In genomic region chr13:73057284-73058025, GRCh38 we compare ENCODE assay signal across 9 cellular contexts. TPM values are rescaled to one million over a fixed set of nuclear protein-coding genes. Genes with fewer than 3 reads are reported as not detected.
DNase-seq lines count a peak whose midpoint lies in the region; ATAC-seq and TF ChIP-seq lines count a peak whose summit lies in the region.
"Had no signal": no experiment of that assay in that cellular context is flagged by ENCODE, and none has a peak within 500 bp of the region (broad histone marks: within the 10 kb centered on the region; RNA-seq: fewer than 3 reads in every experiment).

No MANE protein-coding gene starts in this region.

- RAD21 ChIA-PET in HCT116 (lab: Charles Lee; ENCODE audit: low non-redundant PET in 1 of 2, low total read pairs in 2 of 2, uncharacterized antibody in 2 of 2, unreplicated experiment in 2 of 2) = interaction anchor here in 1 of 2 experiments (0.9 kb wide), 1 partner anchor 640 kb away, joined by 3 read pairs; no protein-coding TSS in a partner anchor

- H3K27ac Mint-ChIP-seq in stimulated activated effector memory CD8-positive, alpha-beta T cell treated with anti-CD3 and anti-CD28 coated beads, Interleukin-12 subunit alpha, Interleukin-12 subunit beta, amount 100 ng/mL, for 72 hours = no peak overlapping the region

- no peak for ATAC-seq in HCT116
- no peak for ATAC-seq in stimulated activated effector memory CD8-positive, alpha-beta T cell treated with anti-CD3 and anti-CD28 coated beads, Interleukin-12 subunit alpha, Interleukin-12 subunit beta, amount 100 ng/mL, for 72 hours

- no peak for TF ChIP-seq RAD21 in HCT116 (IDR thresholded peaks at IDR 0.05; ENCODE audit: low read depth)

- H3K9me3 Mint-ChIP-seq in stimulated activated effector memory CD8-positive, alpha-beta T cell treated with anti-CD3 and anti-CD28 coated beads, Interleukin-12 subunit alpha, Interleukin-12 subunit beta, amount 100 ng/mL, for 72 hours = no peaks in the 10 kb centered on the region

- H3K4me2 ChIP-seq in HCT116 (ENCODE audit: low read length) (peak overlapping the region; percentile 90), hepatocyte (peak overlapping the region; percentile 80)

- H3K27ac ChIP-seq in HCT116 (ENCODE audit: low read depth, low read length) (peak overlapping the region; percentile 38; the same call in 1 of the 2 replicates), hepatocyte (peak overlapping the region; percentile 81)

- peaks cover 33% of the 10 kb centered on the region for H3K79me2 ChIP-seq in HCT116 (ENCODE audit: insufficient read depth, low read length)
- H3K79me2 ChIP-seq in hepatocyte = peaks cover 34% of the 10 kb centered on the region

- peak overlapping the region; percentile 48 to 75 for H3K4me3 ChIP-seq in HCT116 (replicated peaks in 1 of 2; ENCODE audit: low read depth in 1 of 2, low read length in 2 of 2)
- peak overlapping the region; percentile 31 for H3K4me3 ChIP-seq in hepatocyte

- H3K4me1 Mint-ChIP-seq in stimulated activated effector memory CD8-positive, alpha-beta T cell treated with anti-CD3 and anti-CD28 coated beads, Interleukin-12 subunit alpha, Interleukin-12 subunit beta, amount 100 ng/mL, for 72 hours = peaks cover 7% of the 10 kb centered on the region

- H3K9ac ChIP-seq in HCT116 (ENCODE audit: low read length) = peak overlapping the region; percentile 60

- H3K36me3 ChIP-seq in HCT116 (ENCODE audit: control insufficient read depth in 1 of 2, insufficient read depth in 2 of 2, low read length in 2 of 2) = peaks cover 2 to 6% of the 10 kb centered on the region in 2 experiments; a peak in 2 of 4 replicates
- H3K36me3 ChIP-seq in hepatocyte (replicated peaks; ENCODE audit: insufficient read depth, low read depth) = no peaks in the 10 kb centered on the region
- H3K36me3 ChIP-seq: left ventricle myocardium inferior had no signal

- H3K9me2 ChIP-seq in HCT116 (ENCODE audit: insufficient read depth) (no peaks in the 10 kb centered on the region), hepatocyte (replicated peaks; ENCODE audit: insufficient read depth) (no peaks in the 10 kb centered on the region)

- no peak for DNase-seq in HCT116 (ENCODE audit: low read depth, low spot score)
- peak; percentile 86 for DNase-seq in SW480 (ENCODE audit: low spot score)
- DNase-seq in hepatocyte (ENCODE audit: low spot score) = no peak
- DNase-seq in stimulated activated effector memory CD8-positive, alpha-beta T cell treated with anti-CD3 and anti-CD28 coated beads, Interleukin-12 subunit alpha, Interleukin-12 subunit beta, amount 100 ng/mL, for 72 hours (ENCODE audit: low spot score in 2 of 2) = no peak
- DNase-seq in HPDE6-E6E7 (ENCODE audit: extremely low spot score) = no peak
- no peak for DNase-seq in SKM-1 (lab: John Stamatoyannopoulos, UW; ENCODE audit: unreplicated experiment)
- no peak for DNase-seq in stimulated activated CD4-positive, alpha-beta T cell treated with anti-CD3 and anti-CD28 coated beads, Interleukin-4, amount 100 ng/mL, for 24 hours
- DNase-seq: activated CD8-positive, alpha-beta memory T cell treated with anti-CD3 and anti-CD28 coated beads, Interleukin-2, amount 50 U/mL, for 4 hours; left ventricle myocardium inferior had no signal

- BruUV-seq in HCT116 (replicated peaks; lab: Mats Ljungman, UMichigan) = no TSS peak

- CTCF ChIA-PET in HCT116 (lab: Charles Lee) = interaction anchor here (0.7 to 1.7 kb wide), 2 partner anchors 217 to 536 kb away, joined by 3 to 4 read pairs; no protein-coding TSS in a partner anchor

- peak overlapping the region; percentile 80 for H3K4me3 Mint-ChIP-seq in stimulated activated effector memory CD8-positive, alpha-beta T cell treated with anti-CD3 and anti-CD28 coated beads, Interleukin-12 subunit alpha, Interleukin-12 subunit beta, amount 100 ng/mL, for 72 hours

- H3K4me1 ChIP-seq in HCT116 (ENCODE audit: control insufficient read depth in 1 of 2, insufficient read depth in 2 of 2, low read length in 2 of 2) (peaks cover 34 to 59% of the 10 kb centered on the region in 2 experiments), hepatocyte (ENCODE audit: insufficient read depth) (peaks cover 12% of the 10 kb centered on the region)

- TF ChIP-seq CTCF in HCT116 (IDR thresholded peaks at IDR 0.05 in 2 of 3, conservative IDR thresholded peaks at IDR 0.05 in 1 of 3; ENCODE audit: borderline replicate concordance in 1 of 3, insufficient read depth in 1 of 3, low read depth in 2 of 3, low read length in 2 of 3) = no peak
- no peak for TF ChIP-seq CTCF in hepatocyte (IDR thresholded peaks at IDR 0.05; ENCODE audit: poor library complexity)

- intact Hi-C loops in HCT116 (cut with micrococcal nuclease) = loop anchor here (2.0 to 5.0 kb wide), 3 partner anchors 215 to 650 kb away; no protein-coding TSS in a partner anchor

- no peaks in the 10 kb centered on the region for H3K36me3 Mint-ChIP-seq in stimulated activated effector memory CD8-positive, alpha-beta T cell treated with anti-CD3 and anti-CD28 coated beads, Interleukin-12 subunit alpha, Interleukin-12 subunit beta, amount 100 ng/mL, for 72 hours

- H3K9me3 ChIP-seq in HCT116 (ENCODE audit: control insufficient read depth in 1 of 2, insufficient read depth in 1 of 2, low read depth in 1 of 2, low read length in 2 of 2) = no peaks in the 10 kb centered on the region
- no peaks in the 10 kb centered on the region for H3K9me3 ChIP-seq in hepatocyte (ENCODE audit: low read depth)
- H3K9me3 ChIP-seq: left ventricle myocardium inferior had no signal

- H2AFZ ChIP-seq in HCT116 (ENCODE audit: low read depth, low read length, poor library complexity, severe bottlenecking) = no peak overlapping the region
- peak overlapping the region; percentile 4 for H2AFZ ChIP-seq in hepatocyte

- peaks cover 4% of the 10 kb centered on the region; the same call in 1 of the 2 replicates for H4K20me1 ChIP-seq in HCT116 (ENCODE audit: insufficient read depth)
- no peaks in the 10 kb centered on the region for H4K20me1 ChIP-seq in hepatocyte (ENCODE audit: insufficient read depth, poor library complexity, severe bottlenecking)

- TF ChIP-seq POLR2A in HCT116 (IDR thresholded peaks at IDR 0.05; ENCODE audit: borderline replicate concordance, extremely low read depth, insufficient read depth, insufficient read length) = no peak

- WGBS in hepatocyte (ENCODE audit: low lambda C conversion rate, missing lambda C conversion rate) = 49% methylated on average over 3 of the region's 3 CpGs

- H3K27me3 ChIP-seq in HCT116 (ENCODE audit: insufficient read depth, low read length) = no peaks in the 10 kb centered on the region
- H3K27me3 ChIP-seq in hepatocyte = no peaks in the 10 kb centered on the region

- POLR2A ChIA-PET in HCT116 (lab: Charles Lee) = interaction anchor here (0.6 to 1.9 kb wide), 4 partner anchors 11 to 364 kb away, joined by 3 to 8 read pairs (median 4); no protein-coding TSS in a partner anchor

TF ChIP-seq in HCT116, 20 proteins besides CTCF, POLR2A, EP300 and RAD21:
- TF ChIP-seq ELF1 (IDR thresholded peaks at IDR 0.05; ENCODE audit: borderline replicate concordance, low read depth) (no peak), YY1 (IDR thresholded peaks at IDR 0.05; ENCODE audit: extremely low read depth, insufficient replicate concordance, low read depth, low read length) (no peak), TCF7L2 (IDR thresholded peaks at IDR 0.05; ENCODE audit: borderline replicate concordance, extremely low read depth, insufficient read depth, insufficient read length) (no peak), ZFX (IDR thresholded peaks at IDR 0.05) (no peak), SRF (IDR thresholded peaks at IDR 0.05; ENCODE audit: low read depth) (no peak), EZH2 (IDR thresholded peaks at IDR 0.05) (no peak), SIN3A (IDR thresholded peaks at IDR 0.05; ENCODE audit: low read depth) (no peak), EGR1 (IDR thresholded peaks at IDR 0.05; ENCODE audit: low read depth) (no peak), EZH2phosphoT487 (IDR thresholded peaks at IDR 0.05; ENCODE audit: borderline replicate concordance) (no peak), POLR2AphosphoS5 (IDR thresholded peaks at IDR 0.05; ENCODE audit: low read depth, low read length) (no peak), ZNF274 (IDR thresholded peaks at IDR 0.05; ENCODE audit: low read depth, low read length) (no peak), CBX3 (IDR thresholded peaks at IDR 0.05; ENCODE audit: low read depth) (no peak), JUND (IDR thresholded peaks at IDR 0.05) (no peak)
- TF ChIP-seq, protein P1, sequence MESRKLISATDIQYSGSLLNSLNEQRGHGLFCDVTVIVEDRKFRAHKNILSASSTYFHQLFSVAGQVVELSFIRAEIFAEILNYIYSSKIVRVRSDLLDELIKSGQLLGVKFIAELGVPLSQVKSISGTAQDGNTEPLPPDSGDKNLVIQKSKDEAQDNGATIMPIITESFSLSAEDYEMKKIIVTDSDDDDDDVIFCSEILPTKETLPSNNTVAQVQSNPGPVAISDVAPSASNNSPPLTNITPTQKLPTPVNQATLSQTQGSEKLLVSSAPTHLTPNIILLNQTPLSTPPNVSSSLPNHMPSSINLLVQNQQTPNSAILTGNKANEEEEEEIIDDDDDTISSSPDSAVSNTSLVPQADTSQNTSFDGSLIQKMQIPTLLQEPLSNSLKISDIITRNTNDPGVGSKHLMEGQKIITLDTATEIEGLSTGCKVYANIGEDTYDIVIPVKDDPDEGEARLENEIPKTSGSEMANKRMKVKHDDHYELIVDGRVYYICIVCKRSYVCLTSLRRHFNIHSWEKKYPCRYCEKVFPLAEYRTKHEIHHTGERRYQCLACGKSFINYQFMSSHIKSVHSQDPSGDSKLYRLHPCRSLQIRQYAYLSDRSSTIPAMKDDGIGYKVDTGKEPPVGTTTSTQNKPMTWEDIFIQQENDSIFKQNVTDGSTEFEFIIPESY (IDR thresholded peaks at IDR 0.05; ENCODE audit: extremely low read depth, insufficient replicate concordance, low read length) = no peak

RNA-seq across cellular contexts. Expression of gene KLF5, which starts 1.4 kb away (rescaled TPM):
- 59.2 TPM for total RNA-seq in HCT116 (2021; ENCODE audit: unreplicated experiment)
- polyA plus RNA-seq in HCT116 (2012) = 43.8 and 54.0 TPM in 2 replicates
- total RNA-seq in hepatocyte = 95.8 and 99.9 TPM in 2 replicates
- 92.6 and 94.4 TPM in 2 replicates for polyA plus RNA-seq in hepatocyte
